36 cellular contexts compared by ENCODE assay signal in the genomic region with DNA sequence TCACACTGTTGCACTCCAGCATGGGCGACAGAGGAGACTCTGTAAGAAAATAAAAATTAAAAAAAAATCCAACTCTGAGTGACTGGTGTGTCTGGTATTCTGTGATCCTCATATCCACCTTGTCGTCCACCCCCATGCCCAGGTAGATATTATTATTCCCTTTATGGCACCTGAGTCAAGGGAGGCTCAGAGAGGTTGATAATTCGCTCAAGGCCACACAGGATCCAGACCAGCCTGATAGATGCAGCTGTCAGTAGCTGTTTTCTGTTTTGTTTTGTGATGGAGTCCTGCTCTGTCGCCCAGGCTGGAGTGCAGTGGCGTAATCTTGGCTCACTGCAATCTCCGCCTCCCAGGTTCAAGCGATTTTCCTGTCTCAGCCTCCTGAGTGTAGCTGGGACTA. TPM values are rescaled to one million over a fixed set of nuclear protein-coding genes. Genes with fewer than 3 reads are reported as not detected.
DNase-seq lines count a peak whose midpoint lies in the region; ATAC-seq, FAIRE-seq and TF ChIP-seq lines count a peak whose summit lies in the region.
"Had no signal": no experiment of that assay in that cellular context is flagged by ENCODE, and none has a peak within 500 bp of the region (broad histone marks: within the 10 kb centered on the region; RNA-seq: fewer than 3 reads in every experiment).

No MANE protein-coding gene starts in this region.

- no peak for TF ChIP-seq RAD21 in HepG2 (CRISPR knock-in tag; IDR thresholded peaks at IDR 0.05)
- TF ChIP-seq RAD21 in A549 (conservative IDR thresholded peaks at IDR 0.05 in 1 of 2, IDR thresholded peaks at IDR 0.05 in 1 of 2): no peak
- no peak for TF ChIP-seq RAD21 in K562 (CRISPR knock-in tag; conservative IDR thresholded peaks at IDR 0.05 in 1 of 2, IDR thresholded peaks at IDR 0.05 in 1 of 2)
- TF ChIP-seq RAD21 in SK-N-SH (IDR thresholded peaks at IDR 0.05; ENCODE audit: low read length): no peak

- ATAC-seq in HepG2 (no peak), right lobe of liver (no peak), A549 (no peak), K562 (no peak)
- ATAC-seq: CD8-positive, alpha-beta T cell had no signal

- H3K9me3 ChIP-seq in HepG2 (ENCODE audit: low read length) (no peaks in the 10 kb centered on the region), right lobe of liver (no peaks in the 10 kb centered on the region), A549 (no peaks in the 10 kb centered on the region), HEK293 (ENCODE audit: control insufficient read depth, insufficient read depth, low read depth, low read length) (no peaks in the 10 kb centered on the region), K562 (replicated peaks; ENCODE audit: control insufficient read depth, insufficient read depth, low read depth, low read length) (no peaks in the 10 kb centered on the region), SK-N-SH (no peaks in the 10 kb centered on the region)
- H3K9me3 ChIP-seq: BE2C; BLaER1; BLaER1 treated with 17β-estradiol and CSF1 and Interleukin-3, amounts not matched to agents 10 nM and 100 nM; Caco-2 had no signal

- H4K20me1 ChIP-seq in HepG2 (ENCODE audit: insufficient read depth, low read length) (no peaks in the 10 kb centered on the region), K562 (replicated peaks; ENCODE audit: control insufficient read depth, insufficient read depth, low read length) (no peaks in the 10 kb centered on the region), SK-N-SH (ENCODE audit: insufficient read depth) (no peaks in the 10 kb centered on the region)
- H4K20me1 ChIP-seq: BLaER1; BLaER1 treated with 17β-estradiol and CSF1 and Interleukin-3, amounts not matched to agents 10 nM and 100 nM had no signal

- TF ChIP-seq EP300 in HepG2 (IDR thresholded peaks at IDR 0.05; ENCODE audit: low read depth in 2 of 2, low read length in 2 of 2) (no peak), HepG2 (CRISPR knock-in tag; IDR thresholded peaks at IDR 0.05; ENCODE audit: borderline replicate concordance) (no peak), A549 (IDR thresholded peaks at IDR 0.05) (no peak), K562 (IDR thresholded peaks at IDR 0.05; ENCODE audit: low read length) (no peak), SK-N-SH (IDR thresholded peaks at IDR 0.05; ENCODE audit: borderline replicate concordance in 1 of 2, low read depth in 1 of 2, low read length in 1 of 2) (no peak)

- H3K4me1 Mint-ChIP-seq in mesothelial cell of epicardium: peaks cover 6% of the 10 kb centered on the region
- H3K4me1 Mint-ChIP-seq: B cell; CD14-positive monocyte; CD4-positive, alpha-beta memory T cell; CD4-positive, CD25-positive, alpha-beta regulatory T cell; CD8-positive, alpha-beta memory T cell had no signal

- no peak overlapping the region for H3K4me3 Mint-ChIP-seq in mesothelial cell of epicardium
- H3K4me3 Mint-ChIP-seq: B cell; CD14-positive monocyte; CD4-positive, alpha-beta memory T cell; CD4-positive, alpha-beta T cell; CD4-positive, CD25-positive, alpha-beta regulatory T cell; CD8-positive, alpha-beta memory T cell; CD8-positive, alpha-beta T cell had no signal

- intact Hi-C loops in HepG2 (cut with micrococcal nuclease; ENCODE audit: unreplicated experiment) (no loop called here), right lobe of liver (cut with DNase I) (no loop called here), K562 (cut with micrococcal nuclease) (no loop called here)

- 49% methylated on average over 7 of the region's 7 CpGs for WGBS in HepG2 (ENCODE audit: low lambda C conversion rate)
- WGBS in right lobe of liver (ENCODE audit: insufficient coverage, low coverage, low lambda C conversion rate, missing lambda C conversion rate): 78% methylated on average over 6 of the region's 7 CpGs
- 74% methylated on average over 7 of the region's 7 CpGs for WGBS in A549 (ENCODE audit: missing lambda C conversion rate)
- 3% methylated on average over 7 of the region's 7 CpGs for WGBS in K562 (ENCODE audit: insufficient coverage, low coverage, missing lambda C conversion rate)
- WGBS in SK-N-SH (ENCODE audit: low lambda C conversion rate): 70% methylated on average over 7 of the region's 7 CpGs

- no peaks in the 10 kb centered on the region for H3K36me3 Mint-ChIP-seq in mesothelial cell of epicardium
- H3K36me3 Mint-ChIP-seq: CD14-positive monocyte; CD4-positive, alpha-beta memory T cell; CD4-positive, CD25-positive, alpha-beta regulatory T cell; CD8-positive, alpha-beta memory T cell; CD8-positive, alpha-beta T cell had no signal

- TF ChIP-seq CTCF in HepG2 (CRISPR knock-in tag; IDR thresholded peaks at IDR 0.05): no peak
- no peak for TF ChIP-seq CTCF in right lobe of liver (IDR thresholded peaks at IDR 0.05)
- TF ChIP-seq CTCF in A549 (IDR thresholded peaks at IDR 0.05): no peak
- TF ChIP-seq CTCF in HEK293 (tag by site-specific recombination; IDR thresholded peaks at IDR 0.05): no peak
- TF ChIP-seq CTCF in K562 (IDR thresholded peaks at IDR 0.05 in 2 of 3, conservative IDR thresholded peaks at IDR 0.05 in 1 of 3; ENCODE audit: insufficient read depth in 2 of 3, low read depth in 1 of 3, low read length in 3 of 3): no peak
- TF ChIP-seq CTCF in mesothelial cell of epicardium (IDR thresholded peaks at IDR 0.05; ENCODE audit: unreplicated experiment): no peak
- no peak for TF ChIP-seq CTCF in GM10266 (IDR thresholded peaks at IDR 0.05; ENCODE audit: control insufficient read depth, insufficient read depth, low read depth, missing control alignments)
- TF ChIP-seq CTCF in SK-N-SH (IDR thresholded peaks at IDR 0.05): no peak

- H3K27ac ChIP-seq in HepG2 (ENCODE audit: extremely low read length, insufficient read depth, low read length) (no peak overlapping the region), right lobe of liver (no peak overlapping the region), A549 (no peak overlapping the region), HEK293 (ENCODE audit: extremely low read depth, low read depth, low read length) (no peak overlapping the region), K562 (ENCODE audit: extremely low read depth, low read depth, low read length) (no peak overlapping the region), SK-N-SH (ENCODE audit: low read depth in 2 of 2, low read length in 1 of 2) (no peak overlapping the region)
- H3K27ac ChIP-seq: 22Rv1; BLaER1; BLaER1 treated with 17β-estradiol and CSF1 and Interleukin-3, amounts not matched to agents 10 nM and 100 nM; C4-2B had no signal

- POLR2A ChIA-PET in HepG2 (lab: Yijun Ruan, JAX): no interaction called here
- POLR2A ChIA-PET in A549 (lab: Yijun Ruan, JAX): no interaction called here
- POLR2A ChIA-PET in HEK293 (lab: Yijun Ruan, JAX): no interaction called here
- POLR2A ChIA-PET in K562 (lab: Yijun Ruan, JAX): interaction anchor here (0.6 to 1.2 kb wide), 2 partner anchors 14 to 138 kb away, joined by 3 read pairs; no protein-coding TSS in a partner anchor
- POLR2A ChIA-PET in SK-N-SH (lab: Yijun Ruan, JAX): interaction anchor here (0.9 kb wide), 1 partner anchor 84 kb away, joined by 3 read pairs; no protein-coding TSS in a partner anchor

- no peaks in the 10 kb centered on the region for H3F3A ChIP-seq in SK-N-SH (replicated peaks; ENCODE audit: insufficient read depth)

- CTCF ChIA-PET in HepG2 (lab: Yijun Ruan, JAX; ENCODE audit: low intra/inter-chr PET ratio, low total read pairs) (no interaction called here), A549 (lab: Yijun Ruan, JAX) (interaction anchor here (0.7 to 1.2 kb wide), 2 partner anchors 14 to 101 kb away, joined by 3 read pairs; no protein-coding TSS in a partner anchor), HEK293 (lab: Yijun Ruan, JAX) (interaction anchor here (0.6 to 1.4 kb wide), 4 partner anchors 76 to 108 kb away, joined by 3 to 4 read pairs (median 4); no protein-coding TSS in a partner anchor), K562 (lab: Yijun Ruan, JAX; ENCODE audit: low intra/inter-chr PET ratio) (no interaction called here), SK-N-SH (lab: Yijun Ruan, JAX) (interaction anchor here (2.1 kb wide), 1 partner anchor 16 kb away, joined by 7 read pairs; no protein-coding TSS in a partner anchor)

- no TSS peak for BruUV-seq in HepG2 (replicated peaks; lab: Mats Ljungman, UMichigan)
- BruUV-seq in K562 (replicated peaks; lab: Mats Ljungman, UMichigan): no TSS peak

- H3K79me2 ChIP-seq in HepG2 (ENCODE audit: insufficient read depth, low read length): no peaks in the 10 kb centered on the region
- H3K79me2 ChIP-seq in K562 (ENCODE audit: control insufficient read depth, insufficient read depth, low read length): no peaks in the 10 kb centered on the region
- no peaks in the 10 kb centered on the region for H3K79me2 ChIP-seq in SK-N-SH (ENCODE audit: insufficient read depth)

- H3K27me3 Mint-ChIP-seq in mesothelial cell of epicardium (ENCODE audit: low read depth): peaks cover 32% of the 10 kb centered on the region

- H3K9me3 Mint-ChIP-seq in mesothelial cell of epicardium: no peaks in the 10 kb centered on the region
- H3K9me3 Mint-ChIP-seq: CD14-positive monocyte; CD4-positive, alpha-beta memory T cell; CD4-positive, alpha-beta T cell; CD4-positive, CD25-positive, alpha-beta regulatory T cell; CD8-positive, alpha-beta memory T cell; CD8-positive, alpha-beta T cell had no signal

- H3K9me2 ChIP-seq in SK-N-SH: no peaks in the 10 kb centered on the region

- H3K9ac ChIP-seq in HepG2 (ENCODE audit: insufficient read depth, low read depth, low read length): no peak overlapping the region
- no peak overlapping the region for H3K9ac ChIP-seq in K562 (ENCODE audit: insufficient read depth in 1 of 2, low read depth in 2 of 2, low read length in 2 of 2)
- no peak overlapping the region for H3K9ac ChIP-seq in SK-N-SH
- H3K9ac ChIP-seq: BLaER1; BLaER1 treated with 17β-estradiol and CSF1 and Interleukin-3, amounts not matched to agents 10 nM and 100 nM had no signal

- H3K27me3 ChIP-seq in HepG2 (ENCODE audit: control insufficient read depth in 1 of 2, insufficient read depth in 2 of 2, low read length in 2 of 2) (peaks cover 1 to 3% of the 10 kb centered on the region in 2 experiments; a peak in 3 of 5 replicates), right lobe of liver (no peaks in the 10 kb centered on the region), K562 (ENCODE audit: control insufficient read depth in 2 of 2, insufficient read depth in 2 of 2, low read length in 2 of 2) (peaks cover 0 to 20% of the 10 kb centered on the region in 2 experiments; a peak in 1 of 5 replicates), SK-N-SH (ENCODE audit: insufficient read depth) (no peaks in the 10 kb centered on the region)
- H3K27me3 ChIP-seq: BE2C; BLaER1; BLaER1 treated with 17β-estradiol and CSF1 and Interleukin-3, amounts not matched to agents 10 nM and 100 nM had no signal

- TF ChIP-seq POLR2A in HepG2 (IDR thresholded peaks at IDR 0.05; ENCODE audit: insufficient read depth in 1 of 2, low read depth in 2 of 2, low read length in 2 of 2): no peak
- no peak for TF ChIP-seq POLR2A in right lobe of liver (IDR thresholded peaks at IDR 0.05)
- no peak for TF ChIP-seq POLR2A in A549 (IDR thresholded peaks at IDR 0.05; ENCODE audit: low read length)
- no peak for TF ChIP-seq POLR2A in K562 (conservative IDR thresholded peaks at IDR 0.05)

- FAIRE-seq in HepG2 (lab: Jason Lieb, UNC) (no peak), A549 (lab: Jason Lieb, UNC) (no peak), K562 (lab: Jason Lieb, UNC) (no peak)
- FAIRE-seq: A204.1, D721Med had no signal

- H3K4me2 ChIP-seq in HepG2 (ENCODE audit: low read depth, low read length): no peak overlapping the region
- H3K4me2 ChIP-seq in A549: no peak overlapping the region
- no peak overlapping the region for H3K4me2 ChIP-seq in K562 (ENCODE audit: insufficient read depth, low read length)
- no peak overlapping the region for H3K4me2 ChIP-seq in SK-N-SH
- H3K4me2 ChIP-seq: BLaER1; BLaER1 treated with 17β-estradiol and CSF1 and Interleukin-3, amounts not matched to agents 10 nM and 100 nM had no signal

- in situ Hi-C loops in HepG2 (cut with HindIII; ENCODE audit: extremely low pct_ligation_motif_present, low pct_unique_long_range_greater_than_20kb): no loop called here
- in situ Hi-C loops in K562 (cut with MboI): no loop called here

- H3K9me1 ChIP-seq in K562 (ENCODE audit: control insufficient read depth, insufficient read depth, low read length): peaks cover 3% of the 10 kb centered on the region

- DNase-seq in HepG2 (ENCODE audit: low spot score): no peak
- no peak for DNase-seq in right lobe of liver
- DNase-seq in A549 (ENCODE audit: low read depth in 1 of 2, low spot score in 1 of 2): no peak
- DNase-seq in K562 (ENCODE audit: extremely low read depth in 1 of 4, low spot score in 3 of 4): no peak
- no peak for DNase-seq in mesothelial cell of epicardium (ENCODE audit: low spot score in 2 of 2, unreplicated experiment in 2 of 2)
- no peak for DNase-seq in GM10266 (ENCODE audit: extremely low spot score)
- no peak for DNase-seq in SK-N-SH
- DNase-seq: 8988T; ACHN; AML-193; BE2C; C1 segment of cervical spinal cord; Caco-2; Calu3; CD4-positive, alpha-beta memory T cell; CD4-positive, alpha-beta T cell; CD4-positive, CD25-positive, alpha-beta regulatory T cell; CD8-positive, alpha-beta memory T cell; CD8-positive, alpha-beta T cell; COR-L47; DMS 273 treated with DMSO at 0.1 percent for 48 hours; DMS153; DMS53; DMS79; DMS79 treated with DMSO at 0.1 percent for 48 hours; DND-41; EL had no signal

- H3K4me3 ChIP-seq in HepG2 (replicated peaks in 1 of 3; ENCODE audit: insufficient read depth in 1 of 3, low read depth in 2 of 3, low read length in 3 of 3): no peak overlapping the region
- H3K4me3 ChIP-seq in right lobe of liver: no peak overlapping the region
- no peak overlapping the region for H3K4me3 ChIP-seq in A549
- no peak overlapping the region for H3K4me3 ChIP-seq in HEK293 (ENCODE audit: low read depth, low read length)
- H3K4me3 ChIP-seq in K562: no peak overlapping the region
- H3K4me3 ChIP-seq in SK-N-SH (ENCODE audit: low read depth in 2 of 2, low read length in 1 of 2): no peak overlapping the region
- H3K4me3 ChIP-seq: BLaER1; BLaER1 treated with 17β-estradiol and CSF1 and Interleukin-3, amounts not matched to agents 10 nM and 100 nM had no signal

- H3K4me1 ChIP-seq in HepG2 (ENCODE audit: insufficient read depth, low read length) (peaks cover 25% of the 10 kb centered on the region), right lobe of liver (no peaks in the 10 kb centered on the region), A549 (peaks cover 5% of the 10 kb centered on the region; the same call in 1 of the 3 replicates), HEK293 (ENCODE audit: control insufficient read depth, insufficient read depth, low read length) (peaks cover 6% of the 10 kb centered on the region; the same call in 1 of the 2 replicates), K562 (replicated peaks in 1 of 2; ENCODE audit: control insufficient read depth in 2 of 2, insufficient read depth in 2 of 2, low read length in 2 of 2) (peaks cover 15 to 20% of the 10 kb centered on the region in 2 experiments; a peak in 3 of 5 replicates), SK-N-SH (ENCODE audit: control insufficient read depth in 1 of 2, insufficient read depth in 2 of 2, low read depth in 1 of 2, low read length in 1 of 2) (peaks cover 0 to 39% of the 10 kb centered on the region in 2 experiments; a peak in 2 of 4 replicates)

- no peak overlapping the region for H3K27ac Mint-ChIP-seq in mesothelial cell of epicardium
- H3K27ac Mint-ChIP-seq: B cell; CD14-positive monocyte; CD4-positive, alpha-beta memory T cell; CD4-positive, alpha-beta T cell; CD4-positive, CD25-positive, alpha-beta regulatory T cell; CD8-positive, alpha-beta T cell had no signal

- no peak overlapping the region for H2AFZ ChIP-seq in HepG2 (ENCODE audit: low read length)
- no peak overlapping the region for H2AFZ ChIP-seq in K562 (ENCODE audit: low read depth, low read length)
- no peak overlapping the region for H2AFZ ChIP-seq in SK-N-SH (ENCODE audit: low read depth)

- H3K36me3 ChIP-seq in HepG2 (replicated peaks in 1 of 2; ENCODE audit: control insufficient read depth in 1 of 2, insufficient read depth in 2 of 2, low read length in 2 of 2) (no peaks in the 10 kb centered on the region), right lobe of liver (no peaks in the 10 kb centered on the region), HEK293 (ENCODE audit: control insufficient read depth in 2 of 2, insufficient read depth in 1 of 2, low read length in 2 of 2) (no peaks in the 10 kb centered on the region), K562 (ENCODE audit: control insufficient read depth, insufficient read depth, low read length) (no peaks in the 10 kb centered on the region), SK-N-SH (replicated peaks in 1 of 2; ENCODE audit: control insufficient read depth in 1 of 2, insufficient read depth in 2 of 2, low read length in 1 of 2) (no peaks in the 10 kb centered on the region)
- H3K36me3 ChIP-seq: BE2C; BLaER1; BLaER1 treated with 17β-estradiol and CSF1 and Interleukin-3, amounts not matched to agents 10 nM and 100 nM had no signal

RNA-seq across cellular contexts. Expression of a gene that starts 14.8 kb away (rescaled TPM):
- total RNA-seq in HepG2 (2016; rRNA removed; fragmentation: Illumina TruSeq; extraction: Trizol) (7.2 and 9.6 TPM in 2 replicates), right lobe of liver (1 to 10 TPM in 5 of 6 experiments, under 1 TPM in 1; 0.34 to 4.3 (median 1.2) TPM), K562 (2014; rRNA removed) (0.14 and 0.49 TPM in 2 replicates), K562 (2014; rRNA removed; fragmentation: Illumina TruSeq; extraction: Trizol) (0.06 and 0.07 TPM in 2 replicates), K562 (2015; rRNA removed; fragmentation: Illumina TruSeq; extraction: Trizol) (0.26 and 0.36 TPM in 2 replicates), K562 (2021) (0.29 and 0.83 TPM in 2 replicates), mesothelial cell of epicardium (1.1 to 1.9 TPM (median 1.6 TPM) in 3 replicates)
- total RNA-seq in HepG2 (2016; cell fraction: cytosol; rRNA removed; fragmentation: Illumina TruSeq; extraction: Trizol; ENCODE audit: low read depth): 1.9 and 2.5 TPM in 2 replicates
- total RNA-seq in HepG2 (2016; cell fraction: insoluble cytoplasmic fraction; rRNA removed; fragmentation: Illumina TruSeq; extraction: Trizol): 5.6 and 8.3 TPM in 2 replicates
- total RNA-seq in HepG2 (2016; cell fraction: membrane; rRNA removed; fragmentation: Illumina TruSeq; extraction: Trizol): 7.5 TPM in 2 replicates
- total RNA-seq in HepG2 (2016; cell fraction: nucleus; rRNA removed; fragmentation: Illumina TruSeq; extraction: Trizol): 7.0 and 7.5 TPM in 2 replicates
- polyA plus RNA-seq in HepG2 (2011; rRNA removed) (2.7 and 3.7 TPM in 2 replicates), A549 (2011; rRNA removed) (0.97 and 0.98 TPM in 2 replicates), A549 (2017; fragmentation: RNase III; extraction: RNeasy Plus Mini Kit Qiagen cat#74134 plus additional on column Dnase treatment) (3.0 to 3.3 TPM (median 3.2 TPM) in 3 replicates), K562 (2011; rRNA removed) (0.04 and 0.05 TPM in 2 replicates), K562 (2014; fragmentation: Illumina TruSeq; extraction: Trizol) (0.10 and 0.18 TPM in 2 replicates), K562 (2014; fragmentation: Nextera tagmentation; extraction: Ambion mirVana) (under 1 TPM in 1 of 2 experiments, not detected in 1; 0.03 TPM), K562 (2014; rRNA removed) (0.11 and 0.36 TPM in 2 replicates), SK-N-SH (2012; rRNA removed) (1.6 and 4.2 TPM in 2 replicates)
- 2.0 and 3.0 TPM in 2 replicates for polyA plus RNA-seq in HepG2 (2011; cell fraction: cytosol; rRNA removed)
- polyA plus RNA-seq in HepG2 (2011; cell fraction: nucleus; rRNA removed): 3.8 and 4.7 TPM in 2 replicates
- 2.5 and 2.9 TPM in 2 replicates for polyA plus RNA-seq in HepG2 (2012)
- polyA plus RNA-seq in HepG2 (2016; cell fraction: cytosol; fragmentation: Illumina TruSeq; extraction: Trizol; ENCODE audit: low read depth): 2.5 and 2.6 TPM in 2 replicates
- polyA plus RNA-seq in HepG2 (2016; cell fraction: insoluble cytoplasmic fraction; fragmentation: Illumina TruSeq; extraction: Trizol; ENCODE audit: low read depth): 9.4 and 11.8 TPM in 2 replicates
- 8.4 and 9.5 TPM in 2 replicates for polyA plus RNA-seq in HepG2 (2016; cell fraction: membrane; fragmentation: Illumina TruSeq; extraction: Trizol; ENCODE audit: low read depth)
- 9.3 and 9.9 TPM in 2 replicates for polyA plus RNA-seq in HepG2 (2016; cell fraction: nucleus; fragmentation: Illumina TruSeq; extraction: Trizol; ENCODE audit: insufficient read depth, low read depth)
- polyA minus RNA-seq in HepG2 (2011; rRNA and poly(A)+ RNA removed; ENCODE audit: low replicate concordance): 2.9 and 8.9 TPM in 2 replicates
- polyA minus RNA-seq in HepG2 (2011; cell fraction: cytosol; rRNA and poly(A)+ RNA removed): 3.6 and 4.0 TPM in 2 replicates
- polyA minus RNA-seq in HepG2 (2011; cell fraction: nucleus; rRNA and poly(A)+ RNA removed): 7.9 and 8.2 TPM in 2 replicates
- polyA plus RNA-seq in A549 (2012; cell fraction: cytosol; rRNA removed): 3.2 and 6.2 TPM in 2 replicates
- polyA plus RNA-seq in A549 (2012; cell fraction: nucleus; rRNA removed): 2.5 and 4.6 TPM in 2 replicates
- polyA minus RNA-seq in A549 (2011; rRNA and poly(A)+ RNA removed): 1.2 and 1.5 TPM in 2 replicates
- total RNA-seq in K562 (2011; cell fraction: chromatin; rRNA removed; ENCODE audit: low replicate concordance): 0.21 TPM in 1 of 2 replicates, not detected in the other
- total RNA-seq in K562 (2011; cell fraction: nucleolus; rRNA removed): 0.33 and 0.39 TPM in 2 replicates
- not detected in 2 replicates for total RNA-seq in K562 (2011; cell fraction: nucleoplasm; rRNA removed)
- 0.10 and 0.46 TPM in 2 replicates for polyA plus RNA-seq in K562 (2011; cell fraction: cytosol; rRNA removed)
- 0.06 and 0.18 TPM in 2 replicates for polyA plus RNA-seq in K562 (2011; cell fraction: nucleus; rRNA removed)
- 0.35 and 0.40 TPM in 2 replicates for polyA plus RNA-seq in K562 (2012)
- 0.06 TPM in 1 of 2 replicates, not detected in the other for polyA minus RNA-seq in K562 (2011; rRNA and poly(A)+ RNA removed)
- 0.29 TPM in 1 of 2 replicates, not detected in the other for polyA minus RNA-seq in K562 (2011; cell fraction: cytosol; rRNA and poly(A)+ RNA removed)
- polyA minus RNA-seq in K562 (2011; cell fraction: nucleus; rRNA and poly(A)+ RNA removed): 0.40 and 0.56 TPM in 2 replicates
- polyA plus RNA-seq in SK-N-SH (2012; cell fraction: cytosol; rRNA removed): 1.7 and 4.1 TPM in 2 replicates
- 1.6 and 3.1 TPM in 2 replicates for polyA plus RNA-seq in SK-N-SH (2012; cell fraction: nucleus; rRNA removed)
- polyA plus RNA-seq: CD14-positive monocyte had no signal

Comparison
In these comparisons a context has a peak if more than half of its experiments do, and no peak if none do; other contexts are left out.
1. CTCF ChIA-PET loops: an anchor here in A549 (0.7 to 1.2 kb wide), HEK293 (0.6 to 1.4 kb wide) and SK-N-SH (2.1 kb wide); none called in HepG2 and K562.
2. POLR2A ChIA-PET loops: an anchor here in K562 (0.6 to 1.2 kb wide) and SK-N-SH (0.9 kb wide); none called in HepG2, A549 and HEK293.